14 cellular contexts compared by ENCODE assay signal in genomic region chr13:20403826-20404225, GRCh38.
A peak's percentile ranks its signal among the peaks of the same experiment; 100 is the strongest.
DNase-seq lines count a peak whose midpoint lies in the region; FAIRE-seq and TF ChIP-seq lines count a peak whose summit lies in the region.
"Had no signal": no experiment of that assay in that cellular context is flagged by ENCODE, and none has a peak within 500 bp of the region (broad histone marks: within the 10 kb centered on the region; RNA-seq: fewer than 3 reads in every experiment).

No MANE protein-coding gene starts in this region.

- no peak overlapping the region for H3K4me3 ChIP-seq in bronchial epithelial cell (ENCODE audit: low read depth, low read length)
- H3K4me3 ChIP-seq in stomach, result no peak overlapping the region
- H3K4me3 ChIP-seq: A549 had no signal

- CTCF ChIA-PET in RWPE1 (lab: Yijun Ruan, JAX), result no interaction called here

- H3K27ac ChIP-seq in RWPE1, result peak overlapping the region; percentile 92
- no peak overlapping the region for H3K27ac ChIP-seq in stomach
- H3K27ac ChIP-seq: A549 had no signal

- no peak overlapping the region for H3K4me3 Mint-ChIP-seq in mesothelial cell of epicardium
- H3K4me3 Mint-ChIP-seq: CD14-positive monocyte; CD8-positive, alpha-beta T cell; HFFc6 had no signal

- H3K27me3 Mint-ChIP-seq in mesothelial cell of epicardium (ENCODE audit: low read depth), result no peaks in the 10 kb centered on the region

- no peak for TF ChIP-seq POLR2A in stomach (IDR thresholded peaks at IDR 0.05)

- no peaks in the 10 kb centered on the region for H3K9me3 ChIP-seq in stomach
- H3K9me3 ChIP-seq: A549, Caco-2 had no signal

- POLR2A ChIA-PET in RWPE1 (lab: Yijun Ruan, JAX; ENCODE audit: low non-redundant PET), result no interaction called here

- no peaks in the 10 kb centered on the region for H3K9me3 Mint-ChIP-seq in mesothelial cell of epicardium
- H3K9me3 Mint-ChIP-seq: CD14-positive monocyte; CD8-positive, alpha-beta T cell; HFFc6 had no signal

- H3K27me3 ChIP-seq in bronchial epithelial cell (ENCODE audit: control insufficient read depth, insufficient read depth, low read length) (no peaks in the 10 kb centered on the region), stomach (no peaks in the 10 kb centered on the region)

- no peaks in the 10 kb centered on the region for H3K4me1 ChIP-seq in stomach
- H3K4me1 ChIP-seq: A549, Caco-2 had no signal

- no peak for TF ChIP-seq EP300 in stomach (IDR thresholded peaks at IDR 0.05)

- peaks cover 65% of the 10 kb centered on the region for H3K4me1 Mint-ChIP-seq in mesothelial cell of epicardium

- no peaks in the 10 kb centered on the region for H3K36me3 ChIP-seq in bronchial epithelial cell (ENCODE audit: control insufficient read depth, insufficient read depth, low read length)
- H3K36me3 ChIP-seq in stomach, result peaks cover 0 to 41% (median 32%) of the 10 kb centered on the region in 4 donors

- FAIRE-seq in bronchial epithelial cell (lab: Jason Lieb, UNC), result peak; percentile 52
- FAIRE-seq: A549 had no signal

- peak overlapping the region; percentile 83 for H3K27ac Mint-ChIP-seq in mesothelial cell of epicardium
- H3K27ac Mint-ChIP-seq: CD14-positive monocyte; CD8-positive, alpha-beta T cell; HFFc6 had no signal

- H3K36me3 Mint-ChIP-seq in mesothelial cell of epicardium, result no peaks in the 10 kb centered on the region

- WGBS in stomach, 5 donors, result 87 to 94% (median 91%) methylated on average over 10 of the region's 10 CpGs

- DNase-seq in RWPE1 (ENCODE audit: low spot score) (no peak), bronchial epithelial cell (ENCODE audit: low read depth) (no peak), mesothelial cell of epicardium (ENCODE audit: low spot score in 2 of 2, unreplicated experiment in 2 of 2) (no peak), stomach (peak; percentile 8), GM20000 (ENCODE audit: low spot score) (no peak), DMS53 treated with DMSO at 0.1 percent for 48 hours (lab: John Stamatoyannopoulos, UW; ENCODE audit: unreplicated experiment) (no peak), NCI-H2227 treated with DMSO at 0.1 percent for 48 hours (lab: John Stamatoyannopoulos, UW) (no peak)
- DNase-seq: Caco-2, GF-D8, HCEC 1CT, HFFc6 had no signal

- no peak for TF ChIP-seq CTCF in RWPE1 (conservative IDR thresholded peaks at IDR 0.05; ENCODE audit: low read depth)
- TF ChIP-seq CTCF in bronchial epithelial cell (IDR thresholded peaks at IDR 0.05; ENCODE audit: insufficient read depth, low read length, severe bottlenecking), result no peak
- TF ChIP-seq CTCF in mesothelial cell of epicardium (IDR thresholded peaks at IDR 0.05; ENCODE audit: unreplicated experiment), result no peak
- no peak for TF ChIP-seq CTCF in stomach (IDR thresholded peaks at IDR 0.05)
- no peak for TF ChIP-seq CTCF in GM20000 (IDR thresholded peaks at IDR 0.05; ENCODE audit: extremely low read depth, missing control alignments)

- intact Hi-C loops in stomach (cut with DNase I; ENCODE audit: low total_unique reads), result no loop called here
